Comparison of ENCODE assay signal across 8 cellular contexts in genomic region chr20:51661609-51662178, GRCh38.
DNase-seq lines count a peak whose midpoint lies in the region; ATAC-seq and TF ChIP-seq lines count a peak whose summit lies in the region.

No MANE protein-coding gene starts in this region.

- H3K36me3 ChIP-seq in testis (ENCODE audit: low read depth, missing control alignments): no peaks in the 10 kb centered on the region

- TF ChIP-seq CTCF in AG09309 (IDR thresholded peaks at IDR 0.05; ENCODE audit: control insufficient read depth, insufficient read depth, low read depth, low read length, missing control alignments) (no peak), testis (IDR thresholded peaks at IDR 0.05) (no peak)

- H3K4me3 Mint-ChIP-seq in activated T-cell treated with anti-CD3 and anti-CD28 coated beads, Interleukin-2, amount 50 U/mL, for 4 hours: peak overlapping the region; percentile 5

- peaks cover 20% of the 10 kb centered on the region for H3K4me1 Mint-ChIP-seq in activated T-cell treated with anti-CD3 and anti-CD28 coated beads, Interleukin-2, amount 50 U/mL, for 4 hours (ENCODE audit: low read depth)

- H3K4me3 ChIP-seq in AG09309 (ENCODE audit: control insufficient read depth, low read depth, low read length) (no peak overlapping the region), testis (no peak overlapping the region)

- H3K4me1 ChIP-seq in testis: no peaks in the 10 kb centered on the region

- H3K27ac ChIP-seq in testis: no peak overlapping the region

- H3K9me3 Mint-ChIP-seq in activated T-cell treated with anti-CD3 and anti-CD28 coated beads, Interleukin-2, amount 50 U/mL, for 4 hours: no peaks in the 10 kb centered on the region

- H3K36me3 Mint-ChIP-seq in activated T-cell treated with anti-CD3 and anti-CD28 coated beads, Interleukin-2, amount 50 U/mL, for 4 hours (ENCODE audit: insufficient read depth): no peaks in the 10 kb centered on the region

- WGBS in testis, 2 donors: 70 to 99% methylated on average over 3 of the region's 3 CpGs

- TF ChIP-seq POLR2A in testis (IDR thresholded peaks at IDR 0.05): no peak

- H3K27me3 Mint-ChIP-seq in activated T-cell treated with anti-CD3 and anti-CD28 coated beads, Interleukin-2, amount 50 U/mL, for 4 hours (ENCODE audit: low read depth): peaks cover 1% of the 10 kb centered on the region

- no peaks in the 10 kb centered on the region for H3K9me3 ChIP-seq in testis

- intact Hi-C loops in testis (cut with DNase I; ENCODE audit: low total_unique reads): no loop called here

- no peaks in the 10 kb centered on the region for H3K27me3 ChIP-seq in testis

- peak; percentile 96 to 97 for ATAC-seq in activated T-cell treated with anti-CD3 and anti-CD28 coated beads, Interleukin-2, amount 50 U/mL, for 4 hours
- no peak for ATAC-seq in GM18861 (IDR thresholded peaks at IDR 0.05; ENCODE audit: unreplicated experiment)

- DNase-seq in AG09309 (ENCODE audit: low read depth) (peak; percentile 27), HT-29 (ENCODE audit: low spot score) (peak; percentile 90), lung microvascular endothelial cell (ENCODE audit: low read depth in 2 of 2) (peak; percentile 71 to 76), middle frontal gyrus (ENCODE audit: extremely low spot score, low spot score) (no peak), amygdala (lab: John Stamatoyannopoulos, UW) (no peak), testis (no peak)
- peak; percentile 13 for DNase-seq in activated T-cell treated with anti-CD3 and anti-CD28 coated beads, Interleukin-2, amount 50 U/mL, for 4 hours

Comparison
In these comparisons a context has a peak if more than half of its experiments do, and no peak if none do; other contexts are left out.
1. DNase-seq: peak in AG09309 (single experiment), HT-29 (single experiment), activated T-cell treated with anti-CD3 and anti-CD28 coated beads, Interleukin-2, amount 50 U/mL, for 4 hours (single experiment) and lung microvascular endothelial cell (2 of 2); none in middle frontal gyrus (single experiment), amygdala (0 of 56) and testis (single experiment).